In genomic region chr4:2618729-2619128, GRCh38 we compare ENCODE assay signal across 7 cellular contexts.
DNase-seq lines count a peak whose midpoint lies in the region; TF ChIP-seq lines count a peak whose summit lies in the region.
"Not testable (repeated sequence)": the region's sequence is repeated elsewhere in the genome, so short reads cannot be mapped to it uniquely, and the experiment has no call there.

No MANE protein-coding gene starts in this region.

- H3K27ac Mint-ChIP-seq in H9 = peak overlapping the region in 2 of 3 experiments; percentile 17 to 30; a peak in 4 of 7 replicates
- H3K27ac Mint-ChIP-seq in chondrocyte (ENCODE audit: unreplicated experiment) = peak overlapping the region; percentile 17
- H3K27ac Mint-ChIP-seq in endodermal cell = peak overlapping the region; percentile 11

- not testable (repeated sequence) for H3K23ac ChIP-seq in H9 (ENCODE audit: insufficient read length, low read depth, low read length)

- not testable (repeated sequence) for H3K4me2 ChIP-seq in H9 (ENCODE audit: insufficient read depth, insufficient read length, low read length)

- H3K9me3 ChIP-seq in H9 (ENCODE audit: control insufficient read depth, low read depth, low read length); HUES64 (ENCODE audit: insufficient read depth, low read depth, low read length); endodermal cell (ENCODE audit: control insufficient read depth, low read length); sigmoid colon: not testable (repeated sequence)

- H3K18ac ChIP-seq in H9 (ENCODE audit: insufficient read length, low read depth, low read length) = not testable (repeated sequence)

- not testable (repeated sequence) for H3K9ac ChIP-seq in H9 (ENCODE audit: extremely low read depth, insufficient read length, low read length); HUES64 (ENCODE audit: low read depth, low read length); endodermal cell (ENCODE audit: extremely low read depth, low read length, poor library complexity, severe bottlenecking)

- H3K27ac ChIP-seq in H9 (ENCODE audit: insufficient read length, low read depth, low read length); endodermal cell (ENCODE audit: low read depth, low read length); sigmoid colon: not testable (repeated sequence)
- 0 out of 2 replicates have a peak overlapping the region, but pooled peaks have one; percentile 18 for H3K27ac ChIP-seq in HUES64 (ENCODE audit: low read depth, low read length)

- not testable (repeated sequence) for H4K20me1 ChIP-seq in H9 (ENCODE audit: control insufficient read depth, insufficient read depth, insufficient read length)

- H3K27me3 ChIP-seq in H9 (ENCODE audit: insufficient read depth, low read length); HUES64 (ENCODE audit: insufficient read depth, low read length); endodermal cell (ENCODE audit: control insufficient read depth, insufficient read depth, low read length, poor library complexity, severe bottlenecking); sigmoid colon: not testable (repeated sequence)

- no CpG with 5 or more reads among the region's 9 CpGs for WGBS in H9 (ENCODE audit: extremely low coverage, insufficient read length, low lambda C conversion rate)
- 95% methylated on average over 9 of the region's 9 CpGs for WGBS in HUES64
- WGBS in endodermal cell (ENCODE audit: insufficient coverage in 1 of 2, insufficient read length in 1 of 2), 2 experiments = 87 to 97% methylated on average over 5 to 9 of the region's 9 CpGs
- WGBS in sigmoid colon, 2 donors = 86 to 94% methylated on average over 9 of the region's 9 CpGs

- H3K14ac ChIP-seq in H9 (ENCODE audit: insufficient read depth, low read length) = not testable (repeated sequence)

- H3K27me3 Mint-ChIP-seq in H9 (ENCODE audit: low read depth); chondrocyte (ENCODE audit: low read depth); endodermal cell (ENCODE audit: insufficient read depth): not testable (repeated sequence)

- not testable (repeated sequence) for H3K4ac ChIP-seq in H9 (ENCODE audit: low read depth, low read length)

- H4K5ac ChIP-seq in H9 (ENCODE audit: insufficient read length, low read depth, low read length) = not testable (repeated sequence)

- H2AK5ac ChIP-seq in H9 (ENCODE audit: insufficient read length, low read length) = not testable (repeated sequence)

- not testable (repeated sequence) for H3K79me1 ChIP-seq in H9 (ENCODE audit: insufficient read depth, low read depth, low read length, poor library complexity, severe bottlenecking)

- H2BK120ac ChIP-seq in H9 (ENCODE audit: low read depth, low read length, poor library complexity, severe bottlenecking) = not testable (repeated sequence)

- not testable (repeated sequence) for H3K4me1 ChIP-seq in H9 (ENCODE audit: insufficient read depth, low read length); endodermal cell (ENCODE audit: control insufficient read depth, insufficient read depth, low read length)
- peaks cover 42% of the 10 kb centered on the region for H3K4me1 ChIP-seq in HUES64 (ENCODE audit: insufficient read depth, low read length)
- H3K4me1 ChIP-seq in sigmoid colon = peaks cover 0 to 22% (median 15%) of the 10 kb centered on the region in 4 donors

- peaks cover 47 to 53% of the 10 kb centered on the region in 2 experiments for H3K4me1 Mint-ChIP-seq in H9
- H3K4me1 Mint-ChIP-seq in chondrocyte (ENCODE audit: low read depth) = peaks cover 54% of the 10 kb centered on the region
- H3K4me1 Mint-ChIP-seq in endodermal cell = peaks cover 48% of the 10 kb centered on the region

- H4K91ac ChIP-seq in H9 (ENCODE audit: insufficient read length, low read depth, low read length) = not testable (repeated sequence)

- not testable (repeated sequence) for H3T11ph ChIP-seq in H9 (ENCODE audit: low read length)

- intact Hi-C loops in cardiac septum (cut with DNase I); sigmoid colon (cut with DNase I): not testable (repeated sequence)

- not testable (repeated sequence) for H3K23me2 ChIP-seq in H9 (ENCODE audit: insufficient read length, low read depth, low read length, poor library complexity, severe bottlenecking)

- not testable (repeated sequence) for H3K9me3 Mint-ChIP-seq in H9; chondrocyte (ENCODE audit: low read depth); endodermal cell

- H3K56ac ChIP-seq in H9 (ENCODE audit: insufficient read length, low read depth, low read length) = not testable (repeated sequence)

- H2BK20ac ChIP-seq in H9 (ENCODE audit: low read depth, low read length, poor library complexity, severe bottlenecking) = not testable (repeated sequence)

- H2BK15ac ChIP-seq in H9 (ENCODE audit: low read depth, low read length) = not testable (repeated sequence)

- H2AFZ ChIP-seq in H9 (ENCODE audit: low read length) = not testable (repeated sequence)

- H2BK12ac ChIP-seq in H9 (ENCODE audit: insufficient read length, low read depth, low read length) = not testable (repeated sequence)

- not testable (repeated sequence) for H3K4me3 Mint-ChIP-seq in H9; chondrocyte (ENCODE audit: unreplicated experiment); endodermal cell

- TF ChIP-seq EP300 in sigmoid colon (IDR thresholded peaks at IDR 0.05) = not testable (repeated sequence)

- not testable (repeated sequence) for H2BK5ac ChIP-seq in H9 (ENCODE audit: insufficient read length, low read length)

- DNase-seq in H9, endodermal cell: not testable (repeated sequence)
- DNase-seq in chondrocyte (ENCODE audit: low spot score) = peak; percentile 20
- DNase-seq in cardiac septum (ENCODE audit: low spot score) = peak; percentile 26
- DNase-seq in mesenteric fat pad (ENCODE audit: low spot score) = peak; percentile 33
- peak; percentile 25 for DNase-seq in sigmoid colon

- not testable (repeated sequence) for H4K8ac ChIP-seq in H9 (replicated peaks; ENCODE audit: insufficient read length, low read depth, low read length)

- not testable (repeated sequence) for H3K79me2 ChIP-seq in H9 (ENCODE audit: insufficient read depth, low read length)

- peaks cover 4 to 11% (median 8%) of the 10 kb centered on the region in 3 experiments; a peak in 3 of 7 replicates for H3K36me3 Mint-ChIP-seq in H9 (ENCODE audit: insufficient read depth in 1 of 3, low read depth in 3 of 3)
- not testable (repeated sequence) for H3K36me3 Mint-ChIP-seq in chondrocyte (ENCODE audit: low read depth)
- H3K36me3 Mint-ChIP-seq in endodermal cell (ENCODE audit: low read depth) = peaks cover 10% of the 10 kb centered on the region

- H3K4me3 ChIP-seq in HUES64 (ENCODE audit: low read length); endodermal cell (ENCODE audit: low read length); sigmoid colon: not testable (repeated sequence)

- H3K36me3 ChIP-seq in HUES64 (ENCODE audit: insufficient read depth, low read length); endodermal cell (ENCODE audit: control insufficient read depth, insufficient read depth, low read length); sigmoid colon: not testable (repeated sequence)

- TF ChIP-seq POLR2A in sigmoid colon (IDR thresholded peaks at IDR 0.05) = not testable (repeated sequence)

- TF ChIP-seq CTCF in H9 (conservative IDR thresholded peaks at IDR 0.05); chondrocyte (IDR thresholded peaks at IDR 0.05); endodermal cell (conservative IDR thresholded peaks at IDR 0.05); sigmoid colon (IDR thresholded peaks at IDR 0.05): not testable (repeated sequence)
